In the genomic region with DNA sequence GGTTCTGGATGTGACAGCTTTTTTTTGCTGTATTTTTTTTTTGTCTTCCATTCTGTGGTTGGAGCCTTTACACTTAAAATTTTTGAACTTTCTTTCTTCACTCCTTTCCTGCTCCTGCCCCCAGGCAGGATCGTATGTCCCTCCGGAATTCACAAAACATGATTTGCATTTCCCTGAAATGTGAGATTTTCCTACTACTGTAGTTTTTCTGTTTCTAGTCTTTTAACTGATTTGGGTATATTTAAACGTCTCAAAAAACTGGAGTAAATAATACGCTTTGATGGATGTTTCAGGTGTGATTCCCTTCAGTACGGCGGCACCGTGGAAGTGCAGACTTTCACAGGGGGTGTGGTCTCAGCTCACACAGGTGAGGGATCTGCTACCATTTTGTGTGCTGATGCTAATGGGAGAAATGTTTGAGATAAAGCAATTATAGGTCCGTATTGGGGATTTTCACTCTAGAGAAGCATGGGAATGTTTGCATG, we compare ENCODE assay signal across 1 cellular context.
TF ChIP-seq lines count a peak whose summit lies in the region.

No MANE protein-coding gene starts in this region.

TF ChIP-seq in SK-N-SH, 30 proteins besides CTCF, POLR2A, EP300 and RAD21 (continued from another document):
- TF ChIP-seq, protein P1, sequence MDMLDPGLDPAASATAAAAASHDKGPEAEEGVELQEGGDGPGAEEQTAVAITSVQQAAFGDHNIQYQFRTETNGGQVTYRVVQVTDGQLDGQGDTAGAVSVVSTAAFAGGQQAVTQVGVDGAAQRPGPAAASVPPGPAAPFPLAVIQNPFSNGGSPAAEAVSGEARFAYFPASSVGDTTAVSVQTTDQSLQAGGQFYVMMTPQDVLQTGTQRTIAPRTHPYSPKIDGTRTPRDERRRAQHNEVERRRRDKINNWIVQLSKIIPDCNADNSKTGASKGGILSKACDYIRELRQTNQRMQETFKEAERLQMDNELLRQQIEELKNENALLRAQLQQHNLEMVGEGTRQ (IDR thresholded peaks at IDR 0.05; ENCODE audit: borderline replicate concordance, low read depth, low read length), result no peak
- TF ChIP-seq RFX5 (IDR thresholded peaks at IDR 0.05; ENCODE audit: low read length) (no peak), GABPA (IDR thresholded peaks at IDR 0.05; ENCODE audit: low read depth) (no peak), POLR2AphosphoS5 (IDR thresholded peaks at IDR 0.05; ENCODE audit: low read depth, low read length) (no peak), NFIC (IDR thresholded peaks at IDR 0.05; ENCODE audit: borderline replicate concordance) (no peak), JUND (IDR thresholded peaks at IDR 0.05) (no peak), SIN3A (IDR thresholded peaks at IDR 0.05; ENCODE audit: borderline replicate concordance, low read depth, low read length) (no peak)
- TF ChIP-seq, protein P2, sequence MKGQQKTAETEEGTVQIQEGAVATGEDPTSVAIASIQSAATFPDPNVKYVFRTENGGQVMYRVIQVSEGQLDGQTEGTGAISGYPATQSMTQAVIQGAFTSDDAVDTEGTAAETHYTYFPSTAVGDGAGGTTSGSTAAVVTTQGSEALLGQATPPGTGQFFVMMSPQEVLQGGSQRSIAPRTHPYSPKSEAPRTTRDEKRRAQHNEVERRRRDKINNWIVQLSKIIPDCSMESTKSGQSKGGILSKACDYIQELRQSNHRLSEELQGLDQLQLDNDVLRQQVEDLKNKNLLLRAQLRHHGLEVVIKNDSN (IDR thresholded peaks at IDR 0.05; ENCODE audit: borderline replicate concordance, low read depth), result no peak
- TF ChIP-seq, protein P3, sequence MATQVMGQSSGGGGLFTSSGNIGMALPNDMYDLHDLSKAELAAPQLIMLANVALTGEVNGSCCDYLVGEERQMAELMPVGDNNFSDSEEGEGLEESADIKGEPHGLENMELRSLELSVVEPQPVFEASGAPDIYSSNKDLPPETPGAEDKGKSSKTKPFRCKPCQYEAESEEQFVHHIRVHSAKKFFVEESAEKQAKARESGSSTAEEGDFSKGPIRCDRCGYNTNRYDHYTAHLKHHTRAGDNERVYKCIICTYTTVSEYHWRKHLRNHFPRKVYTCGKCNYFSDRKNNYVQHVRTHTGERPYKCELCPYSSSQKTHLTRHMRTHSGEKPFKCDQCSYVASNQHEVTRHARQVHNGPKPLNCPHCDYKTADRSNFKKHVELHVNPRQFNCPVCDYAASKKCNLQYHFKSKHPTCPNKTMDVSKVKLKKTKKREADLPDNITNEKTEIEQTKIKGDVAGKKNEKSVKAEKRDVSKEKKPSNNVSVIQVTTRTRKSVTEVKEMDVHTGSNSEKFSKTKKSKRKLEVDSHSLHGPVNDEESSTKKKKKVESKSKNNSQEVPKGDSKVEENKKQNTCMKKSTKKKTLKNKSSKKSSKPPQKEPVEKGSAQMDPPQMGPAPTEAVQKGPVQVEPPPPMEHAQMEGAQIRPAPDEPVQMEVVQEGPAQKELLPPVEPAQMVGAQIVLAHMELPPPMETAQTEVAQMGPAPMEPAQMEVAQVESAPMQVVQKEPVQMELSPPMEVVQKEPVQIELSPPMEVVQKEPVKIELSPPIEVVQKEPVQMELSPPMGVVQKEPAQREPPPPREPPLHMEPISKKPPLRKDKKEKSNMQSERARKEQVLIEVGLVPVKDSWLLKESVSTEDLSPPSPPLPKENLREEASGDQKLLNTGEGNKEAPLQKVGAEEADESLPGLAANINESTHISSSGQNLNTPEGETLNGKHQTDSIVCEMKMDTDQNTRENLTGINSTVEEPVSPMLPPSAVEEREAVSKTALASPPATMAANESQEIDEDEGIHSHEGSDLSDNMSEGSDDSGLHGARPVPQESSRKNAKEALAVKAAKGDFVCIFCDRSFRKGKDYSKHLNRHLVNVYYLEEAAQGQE (IDR thresholded peaks at IDR 0.05; ENCODE audit: low read depth, low read length), result no peak
